8 cellular contexts compared by ENCODE assay signal in the genomic region with DNA sequence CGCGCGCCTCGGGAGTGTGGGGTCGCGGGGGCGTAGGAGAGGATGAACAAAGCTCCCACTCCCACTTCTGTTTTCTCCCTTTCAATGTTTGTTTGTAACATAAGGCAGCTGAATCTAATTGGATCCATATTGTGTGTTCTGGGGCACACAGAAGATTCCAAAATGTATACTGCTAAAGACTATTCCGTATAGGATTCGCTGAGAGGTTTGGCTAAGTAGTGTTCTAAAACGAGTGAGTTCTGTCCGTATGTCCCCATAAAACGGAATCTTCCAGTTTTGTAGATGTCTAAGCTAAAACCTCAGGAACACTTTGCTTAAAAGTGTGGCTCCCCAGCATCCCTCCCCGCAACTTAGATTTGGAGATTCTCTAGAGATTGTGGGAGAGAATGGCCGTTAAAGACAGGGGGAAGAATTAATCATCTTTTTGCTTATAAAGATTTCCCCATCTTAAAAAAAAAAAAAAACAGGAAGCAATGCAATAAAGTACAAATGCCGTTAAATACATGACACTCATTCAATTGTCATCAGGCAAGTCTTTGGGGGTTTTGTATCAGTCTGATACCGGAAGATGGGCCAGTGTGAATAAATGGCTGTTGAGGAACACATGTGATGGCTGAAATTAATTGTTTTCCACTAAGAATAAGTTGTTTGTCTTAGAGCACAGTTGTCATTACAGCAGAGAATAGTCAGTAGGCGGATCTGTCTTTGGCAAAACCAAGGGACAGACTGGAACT.
DNase-seq lines count a peak whose midpoint lies in the region; ATAC-seq, FAIRE-seq and TF ChIP-seq lines count a peak whose summit lies in the region.

No MANE protein-coding gene starts in this region.

- ATAC-seq in GM18861 (IDR thresholded peaks at IDR 0.05; ENCODE audit: unreplicated experiment): no peak

- H3K9me3 ChIP-seq in duodenal mucosa (ENCODE audit: control insufficient read depth in 1 of 2, low read length in 2 of 2): no peaks in the 10 kb centered on the region

- H3K9me3 Mint-ChIP-seq in nephron: no peaks in the 10 kb centered on the region

- peaks cover 36 to 42% of the 10 kb centered on the region in 2 donors for H3K27me3 ChIP-seq in duodenal mucosa (ENCODE audit: control insufficient read depth in 1 of 2, insufficient read depth in 2 of 2, low read length in 2 of 2)

- no peak overlapping the region for H3K9ac ChIP-seq in duodenal mucosa (ENCODE audit: low read depth in 1 of 2, low read length in 2 of 2)

- H3K36me3 ChIP-seq in duodenal mucosa (ENCODE audit: control insufficient read depth in 1 of 2, insufficient read depth in 2 of 2, low read length in 2 of 2): no peaks in the 10 kb centered on the region

- no peak for DNase-seq in AG09309 (ENCODE audit: low read depth)
- no peak for DNase-seq in HFF-Myc (ENCODE audit: extremely low read depth, low read depth)
- no peak for DNase-seq in NCI-H82 (lab: John Stamatoyannopoulos, UW)
- no peak for DNase-seq in HTR-8/SVneo (ENCODE audit: insufficient read length, low spot score)
- no peak for DNase-seq in NCI-H1930 (lab: John Stamatoyannopoulos, UW)

- H3K27ac ChIP-seq in duodenal mucosa (ENCODE audit: low read depth, low read length): no peak overlapping the region

- H3K27me3 Mint-ChIP-seq in nephron (ENCODE audit: low read depth): peaks cover 63% of the 10 kb centered on the region

- peak overlapping the region; percentile 44 for H3K4me3 ChIP-seq in AG09309 (ENCODE audit: control insufficient read depth, low read depth, low read length)
- peak overlapping the region; percentile 53 for H3K4me3 ChIP-seq in HFF-Myc (replicated peaks; ENCODE audit: low read depth, low read length)
- peak overlapping the region; percentile 32 to 44 for H3K4me3 ChIP-seq in duodenal mucosa (ENCODE audit: low read depth in 1 of 2, low read length in 2 of 2)

- no peak for FAIRE-seq in HTR-8/SVneo (lab: Jason Lieb, UNC)

- peak overlapping the region; percentile 67 to 92 (median 76) for H3K27ac Mint-ChIP-seq in nephron

- peak overlapping the region; percentile 91 to 97 (median 96) for H3K4me3 Mint-ChIP-seq in nephron

- no peaks in the 10 kb centered on the region for H3K36me3 Mint-ChIP-seq in nephron (ENCODE audit: low read depth)

- H3K4me1 ChIP-seq in duodenal mucosa (ENCODE audit: control insufficient read depth in 1 of 2, insufficient read depth in 2 of 2, low read length in 2 of 2): peaks cover 5 to 11% of the 10 kb centered on the region in 2 donors

- TF ChIP-seq CTCF in AG09309 (IDR thresholded peaks at IDR 0.05; ENCODE audit: control insufficient read depth, insufficient read depth, low read depth, low read length, missing control alignments): no peak
- no peak for TF ChIP-seq CTCF in HFF-Myc (IDR thresholded peaks at IDR 0.05; ENCODE audit: low read depth, low read length, missing control alignments)
- no peak for TF ChIP-seq CTCF in nephron (IDR thresholded peaks at IDR 0.05; ENCODE audit: unreplicated experiment in 3 of 3)

- peaks cover 43% of the 10 kb centered on the region for H3K4me1 Mint-ChIP-seq in nephron
